In genomic region chr17:43766413-43767052, GRCh38 we compare ENCODE assay signal across 8 cellular contexts. TPM values are rescaled to one million over a fixed set of nuclear protein-coding genes. Genes with fewer than 3 reads are reported as not detected.
A peak's percentile ranks its signal among the peaks of the same experiment; 100 is the strongest.
DNase-seq lines count a peak whose midpoint lies in the region; ATAC-seq and TF ChIP-seq lines count a peak whose summit lies in the region.

No MANE protein-coding gene starts in this region.

- TF ChIP-seq CTCF in CD4-positive, alpha-beta T cell (IDR thresholded peaks at IDR 0.05) = peak; percentile 99
- TF ChIP-seq CTCF in breast epithelium (IDR thresholded peaks at IDR 0.05) = peak; percentile 53 to 62 (median 54)
- peak in 1 of 3 donors; percentile 12 for TF ChIP-seq CTCF in lower leg skin (IDR thresholded peaks at IDR 0.05)

- H3K4me1 Mint-ChIP-seq in CD4-positive, alpha-beta T cell (ENCODE audit: low read depth) = no peaks in the 10 kb centered on the region
- H3K4me1 Mint-ChIP-seq in stimulated activated memory B cell treated with anti-CD40 and anti-IgM and Interleukin-4, amounts not matched to agents 10 μg/mL and 1 μg/mL and 100 μg/mL, for 72 hours = peaks cover 9% of the 10 kb centered on the region

- no peaks in the 10 kb centered on the region for H3K4me1 ChIP-seq in breast epithelium

- POLR2A ChIA-PET in CD4-positive, alpha-beta T cell (lab: Charles Lee) = no interaction called here

- no peaks in the 10 kb centered on the region for H3K9me3 Mint-ChIP-seq in CD4-positive, alpha-beta T cell
- H3K9me3 Mint-ChIP-seq in stimulated activated memory B cell treated with anti-CD40 and anti-IgM and Interleukin-4, amounts not matched to agents 10 μg/mL and 1 μg/mL and 100 μg/mL, for 72 hours = no peaks in the 10 kb centered on the region

- H3K27ac Mint-ChIP-seq in CD4-positive, alpha-beta T cell = no peak overlapping the region
- no peak overlapping the region for H3K27ac Mint-ChIP-seq in stimulated activated memory B cell treated with anti-CD40 and anti-IgM and Interleukin-4, amounts not matched to agents 10 μg/mL and 1 μg/mL and 100 μg/mL, for 72 hours

- peak; percentile 28 to 49 (median 37) for DNase-seq in CD4-positive, alpha-beta T cell
- DNase-seq in HCEC 1CT = peak; percentile 33
- peak; percentile 67 for DNase-seq in SK-N-DZ (ENCODE audit: low spot score)
- DNase-seq in breast epithelium (ENCODE audit: low spot score in 2 of 2) = peak in 1 of 2 donors; percentile 69
- DNase-seq in lower leg skin (ENCODE audit: low spot score in 2 of 2) = peak; percentile 45 to 90
- DNase-seq in stimulated activated CD8-positive, alpha-beta memory T cell treated with anti-CD3 and anti-CD28 coated beads, Interleukin-2, amount 100 ng/mL, for 48 hours (ENCODE audit: low read depth in 2 of 2) = peak; percentile 25 to 36
- no peak for DNase-seq in KG1 (lab: John Stamatoyannopoulos, UW)

- intact Hi-C loops in CD4-positive, alpha-beta T cell (cut with DNase I, micrococcal nuclease) = no loop called here
- intact Hi-C loops in breast epithelium (cut with DNase I; ENCODE audit: low total_unique reads) (no loop called here), lower leg skin (cut with DNase I; ENCODE audit: low total_unique reads) (no loop called here)

- H3K4me3 Mint-ChIP-seq in CD4-positive, alpha-beta T cell = no peak overlapping the region
- no peak overlapping the region for H3K4me3 Mint-ChIP-seq in stimulated activated memory B cell treated with anti-CD40 and anti-IgM and Interleukin-4, amounts not matched to agents 10 μg/mL and 1 μg/mL and 100 μg/mL, for 72 hours

- peaks cover 9% of the 10 kb centered on the region for H3K36me3 ChIP-seq in breast epithelium

- peaks cover 21% of the 10 kb centered on the region for H3K36me3 Mint-ChIP-seq in CD4-positive, alpha-beta T cell (ENCODE audit: low read depth)
- H3K36me3 Mint-ChIP-seq in stimulated activated memory B cell treated with anti-CD40 and anti-IgM and Interleukin-4, amounts not matched to agents 10 μg/mL and 1 μg/mL and 100 μg/mL, for 72 hours = peaks cover 15% of the 10 kb centered on the region

- WGBS in lower leg skin, 2 donors = 47 to 51% methylated on average over 7 of the region's 7 CpGs

- no peak for ATAC-seq in CD4-positive, alpha-beta T cell (ENCODE audit: poor library complexity)
- no peak for ATAC-seq in stimulated activated memory B cell treated with anti-CD40 and anti-IgM and Interleukin-4, amounts not matched to agents 10 μg/mL and 1 μg/mL and 100 μg/mL, for 72 hours

- H3K27me3 ChIP-seq in CD4-positive, alpha-beta T cell (ENCODE audit: control insufficient read depth, insufficient read depth, low read length) = no peaks in the 10 kb centered on the region
- H3K27me3 ChIP-seq in breast epithelium = no peaks in the 10 kb centered on the region

- TF ChIP-seq POLR2A in breast epithelium (IDR thresholded peaks at IDR 0.05) = no peak
- TF ChIP-seq POLR2A in lower leg skin (IDR thresholded peaks at IDR 0.05) = no peak

- H3K9me3 ChIP-seq in CD4-positive, alpha-beta T cell (ENCODE audit: control insufficient read depth, low read length) = no peaks in the 10 kb centered on the region
- H3K9me3 ChIP-seq in breast epithelium = no peaks in the 10 kb centered on the region

- CTCF ChIA-PET in CD4-positive, alpha-beta T cell (lab: Charles Lee) = interaction anchor here (0.7 to 2.3 kb wide), 17 partner anchors 11 to 1505 kb away, joined by 3 to 7 read pairs (median 3); partner anchors contain the start of genes CFAP97D1 and DUSP3

- no peak overlapping the region for H3K27ac ChIP-seq in CD4-positive, alpha-beta T cell (ENCODE audit: low read depth, low read length)
- no peak overlapping the region for H3K27ac ChIP-seq in breast epithelium

- H3K4me3 ChIP-seq in breast epithelium = no peak overlapping the region
- H3K4me3 ChIP-seq in lower leg skin (ENCODE audit: low read depth, poor library complexity, severe bottlenecking) = no peak overlapping the region

- H3K27me3 Mint-ChIP-seq in CD4-positive, alpha-beta T cell = no peaks in the 10 kb centered on the region
- no peaks in the 10 kb centered on the region for H3K27me3 Mint-ChIP-seq in stimulated activated memory B cell treated with anti-CD40 and anti-IgM and Interleukin-4, amounts not matched to agents 10 μg/mL and 1 μg/mL and 100 μg/mL, for 72 hours

RNA-seq across cellular contexts. Expression of gene SOST, which starts 7.9 kb away (rescaled TPM):
- total RNA-seq in CD4-positive, alpha-beta T cell = not detected
- not detected in 2 replicates for polyA plus RNA-seq in SK-N-DZ (2014; cell fraction: cytosol; rRNA removed)
- not detected in 2 replicates for polyA plus RNA-seq in SK-N-DZ (2014; cell fraction: nucleus; rRNA removed)
- not detected for total RNA-seq in breast epithelium
- total RNA-seq in lower leg skin = 1 to 10 TPM in 1 of 4 donors, under 1 TPM in 1, not detected in 2; 0.49 to 1.5 TPM

RNA-seq across cellular contexts. Expression of gene DUSP3, which starts 12.2 kb away (rescaled TPM):
- total RNA-seq in CD4-positive, alpha-beta T cell = 10 to 100 TPM; 10.6 to 12.6 TPM
- 8.1 and 12.4 TPM in 2 replicates for polyA plus RNA-seq in SK-N-DZ (2014; cell fraction: cytosol; rRNA removed)
- polyA plus RNA-seq in SK-N-DZ (2014; cell fraction: nucleus; rRNA removed) = 7.7 and 8.8 TPM in 2 replicates
- total RNA-seq in breast epithelium (10 to 100 TPM; 51.5 to 74.9 (median 62.6) TPM), lower leg skin (10 to 100 TPM; 33.2 to 44.1 (median 37.9) TPM)

RNA-seq across cellular contexts. Expression of gene CFAP97D1, which starts 13.7 kb away (rescaled TPM):
- total RNA-seq in CD4-positive, alpha-beta T cell = not detected
- polyA plus RNA-seq in SK-N-DZ (2014; cell fraction: cytosol; rRNA removed) = not detected in 2 replicates
- not detected in 2 replicates for polyA plus RNA-seq in SK-N-DZ (2014; cell fraction: nucleus; rRNA removed)
- total RNA-seq in breast epithelium = under 1 TPM in 1 of 3 donors, not detected in 2; 0.16 TPM
- total RNA-seq in lower leg skin = under 1 TPM in 1 of 4 donors, not detected in 3; 0.30 TPM
